In the genomic region with DNA sequence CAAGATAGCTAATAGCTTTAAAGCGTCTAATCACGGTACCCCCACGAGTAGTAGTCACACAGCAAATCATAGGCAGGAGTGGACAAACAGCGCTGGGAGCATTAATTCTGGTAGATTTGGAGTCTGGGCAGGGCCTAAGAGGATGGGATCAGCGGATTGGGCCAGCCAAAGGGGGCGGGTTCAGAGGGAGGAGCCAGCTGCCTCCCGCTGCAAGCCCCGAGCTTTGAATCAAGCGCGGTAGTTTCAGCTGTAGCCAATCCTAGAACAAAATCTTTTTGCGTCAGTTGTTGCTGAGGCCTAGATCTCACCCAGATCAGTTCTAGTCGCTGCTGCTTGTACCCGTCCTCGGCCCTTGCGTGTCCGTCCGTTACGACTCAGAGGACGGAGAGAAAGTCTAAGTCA, we compare ENCODE assay signal across 8 cellular contexts. TPM values are rescaled to one million over a fixed set of nuclear protein-coding genes. Genes with fewer than 3 reads are reported as not detected.
DNase-seq lines count a peak whose midpoint lies in the region; ATAC-seq and TF ChIP-seq lines count a peak whose summit lies in the region.

No MANE protein-coding gene starts in this region.

- no peaks in the 10 kb centered on the region for H3K27me3 ChIP-seq in testis

- DNase-seq in GDM1 (lab: John Stamatoyannopoulos, UW): peak; percentile 94
- DNase-seq in HFF-Myc (ENCODE audit: extremely low read depth, low read depth): peak; percentile 96
- peak; percentile 99 for DNase-seq in MV-4-11 (lab: John Stamatoyannopoulos, UW)
- peak; percentile 96 for DNase-seq in SK-N-DZ (ENCODE audit: low spot score)
- peak; percentile 89 to 91 for DNase-seq in activated naive CD4-positive, alpha-beta T cell treated with anti-CD3 and anti-CD28 coated beads, Interleukin-2, amount 50 U/mL, for 72 hours (ENCODE audit: low spot score in 2 of 2)
- DNase-seq in glomerular visceral epithelial cell (ENCODE audit: extremely low spot score): peak; percentile 98
- peak; percentile 93 for DNase-seq in occipital lobe (lab: John Stamatoyannopoulos, UW)
- peak; percentile 97 for DNase-seq in testis

- no peak for TF ChIP-seq POLR2A in testis (IDR thresholded peaks at IDR 0.05)

- peaks cover 17% of the 10 kb centered on the region for H3K4me1 ChIP-seq in testis

- peak overlapping the region; percentile 92 to 99 for H3K27ac Mint-ChIP-seq in activated naive CD4-positive, alpha-beta T cell treated with anti-CD3 and anti-CD28 coated beads, Interleukin-2, amount 50 U/mL, for 72 hours

- TF ChIP-seq CTCF in HFF-Myc (IDR thresholded peaks at IDR 0.05; ENCODE audit: low read depth, low read length, missing control alignments) (no peak), testis (IDR thresholded peaks at IDR 0.05) (no peak)

- no peaks in the 10 kb centered on the region for H3K9me3 ChIP-seq in testis

- H3K4me3 ChIP-seq in HFF-Myc (replicated peaks; ENCODE audit: low read depth, low read length) (peak overlapping the region; percentile 98), testis (peak overlapping the region; percentile 82 to 97)

- H3K27ac ChIP-seq in testis: peak overlapping the region; percentile 89 to 97

- H3K9me3 Mint-ChIP-seq in activated naive CD4-positive, alpha-beta T cell treated with anti-CD3 and anti-CD28 coated beads, Interleukin-2, amount 50 U/mL, for 72 hours: no peaks in the 10 kb centered on the region

- H3K36me3 ChIP-seq in testis (ENCODE audit: low read depth, missing control alignments): no peaks in the 10 kb centered on the region

- ATAC-seq in activated naive CD4-positive, alpha-beta T cell treated with anti-CD3 and anti-CD28 coated beads, Interleukin-2, amount 50 U/mL, for 72 hours: peak; percentile 78 to 83

- H3K36me3 Mint-ChIP-seq in activated naive CD4-positive, alpha-beta T cell treated with anti-CD3 and anti-CD28 coated beads, Interleukin-2, amount 50 U/mL, for 72 hours: peaks cover 15 to 26% of the 10 kb centered on the region in 2 donors

- intact Hi-C loops in testis (cut with DNase I; ENCODE audit: low total_unique reads): no loop called here

- WGBS in testis, 2 donors: 0 to 1% methylated on average over 14 to 19 of the region's 19 CpGs

RNA-seq across cellular contexts. Expression of a gene that starts 0.6 kb away (rescaled TPM):
- 267 and 329 TPM in 2 replicates for polyA plus RNA-seq in SK-N-DZ (2014; cell fraction: cytosol; rRNA removed)
- 340 and 518 TPM in 2 replicates for polyA plus RNA-seq in SK-N-DZ (2014; cell fraction: nucleus; rRNA removed)
- total RNA-seq in activated naive CD4-positive, alpha-beta T cell treated with anti-CD3 and anti-CD28 coated beads, Interleukin-2, amount 50 U/mL, for 72 hours: 100 to 1,000 TPM; 178 to 319 TPM
- total RNA-seq in occipital lobe (87.5 TPM), testis (100 to 1,000 TPM; 184 to 194 TPM)
- 206 TPM for polyA plus RNA-seq in testis (ENCODE audit: insufficient read depth, low read depth, low replicate concordance)

RNA-seq across cellular contexts. Expression of a gene that starts 32.6 kb away (rescaled TPM):
- 157 and 160 TPM in 2 replicates for polyA plus RNA-seq in SK-N-DZ (2014; cell fraction: cytosol; rRNA removed)
- polyA plus RNA-seq in SK-N-DZ (2014; cell fraction: nucleus; rRNA removed): 148 and 192 TPM in 2 replicates
- total RNA-seq in activated naive CD4-positive, alpha-beta T cell treated with anti-CD3 and anti-CD28 coated beads, Interleukin-2, amount 50 U/mL, for 72 hours: 100 to 1,000 TPM; 153 to 177 TPM
- 56.1 TPM for total RNA-seq in occipital lobe
- total RNA-seq in testis: 10 to 100 TPM; 51.1 to 60.1 TPM
- polyA plus RNA-seq in testis (ENCODE audit: insufficient read depth, low read depth, low replicate concordance): 63.7 TPM

RNA-seq across cellular contexts. Expression of a gene that starts 40.6 kb away (rescaled TPM):
- polyA plus RNA-seq in SK-N-DZ (2014; cell fraction: cytosol; rRNA removed): 0.53 TPM in 1 of 2 replicates, not detected in the other
- 4.2 and 5.7 TPM in 2 replicates for polyA plus RNA-seq in SK-N-DZ (2014; cell fraction: nucleus; rRNA removed)
- total RNA-seq in activated naive CD4-positive, alpha-beta T cell treated with anti-CD3 and anti-CD28 coated beads, Interleukin-2, amount 50 U/mL, for 72 hours: 1 to 10 TPM; 2.6 to 3.6 TPM
- total RNA-seq in occipital lobe (0.47 TPM), testis (1 to 10 TPM; 3.8 to 5.0 TPM)
- polyA plus RNA-seq in testis (ENCODE audit: insufficient read depth, low read depth, low replicate concordance): 4.4 TPM

Comparison
In these comparisons a context has a peak if more than half of its experiments do, and no peak if none do; other contexts are left out.
1. Peak in every context shown above with its lines: DNase-seq, ATAC-seq, H3K4me3 ChIP-seq and H3K27ac ChIP-seq.